ENCODE assay signal across 1 cellular context in the genomic region with DNA sequence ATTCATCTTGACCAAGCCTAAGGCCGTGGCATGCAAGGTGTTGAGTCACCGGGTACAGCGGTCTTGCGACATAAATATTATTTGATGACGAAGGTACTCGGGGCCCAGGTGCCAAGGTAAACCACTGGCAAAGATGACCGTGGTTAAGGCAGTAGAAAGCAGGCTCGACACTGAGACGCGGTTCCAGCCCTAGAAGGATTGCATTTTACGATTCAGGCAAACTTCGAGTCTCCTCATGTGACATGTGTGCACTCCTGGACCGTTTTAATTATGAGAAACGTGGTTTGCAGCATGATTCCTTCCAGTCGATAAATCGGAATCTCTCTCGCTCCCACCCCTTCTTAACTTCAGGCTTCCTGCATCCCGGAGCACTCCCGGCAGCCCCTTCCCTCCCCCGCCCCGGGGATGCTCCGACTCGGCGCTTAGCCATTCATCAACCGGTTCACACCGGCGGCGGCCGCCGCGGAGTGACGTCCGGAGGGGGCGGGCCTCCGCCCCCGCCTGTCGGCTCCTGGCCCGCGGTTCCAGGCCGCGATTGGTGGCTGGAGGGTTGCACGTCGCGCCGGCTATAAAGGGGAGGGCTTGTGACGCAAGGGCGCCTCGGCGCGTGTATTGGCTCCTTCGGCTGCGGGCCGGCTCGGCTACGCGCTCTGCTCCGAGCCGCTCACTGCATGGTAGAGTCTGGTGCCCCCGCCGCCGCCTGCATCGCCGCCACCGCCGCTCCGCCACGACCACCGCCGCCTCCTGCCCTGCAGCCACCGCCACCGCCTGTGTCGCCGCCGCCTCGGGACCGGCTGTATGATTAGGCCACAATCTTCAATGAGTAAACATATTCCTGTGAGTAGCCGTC.
TF ChIP-seq lines count a peak whose summit lies in the region.

Gene LOC128125822, plus strand, starts transcription at position 598 of the 850 bp plus-strand sequence.
Gene PTP4A1, plus strand, starts transcription at position 598 of the 850 bp plus-strand sequence. CDS start 4,401 bp downstream, outside the sequence.

TF ChIP-seq in HepG2, 621 proteins besides CTCF, POLR2A, EP300 and RAD21 (continued from another document and continues in another):
- TF ChIP-seq KLF9 (CRISPR knock-in tag; IDR thresholded peaks at IDR 0.05; ENCODE audit: low read depth): no peak
- peak; percentile 84; the same call in 1 of the 2 replicates for TF ChIP-seq MAX (IDR thresholded peaks at IDR 0.05)
- TF ChIP-seq ATF7 (IDR thresholded peaks at IDR 0.05): no peak
- peak; percentile 39; the same call in 1 of the 2 replicates for TF ChIP-seq ATF7 (CRISPR knock-in tag; IDR thresholded peaks at IDR 0.05)
- peak; percentile 77 for TF ChIP-seq ATF1 (CRISPR knock-in tag; IDR thresholded peaks at IDR 0.05)
- no peak for TF ChIP-seq KMT2B (CRISPR knock-in tag; IDR thresholded peaks at IDR 0.05)
- peak; percentile 87 for TF ChIP-seq BORCS8-MEF2B (CRISPR knock-in tag; IDR thresholded peaks at IDR 0.05)
- TF ChIP-seq ERF (CRISPR knock-in tag; IDR thresholded peaks at IDR 0.05): peak; percentile 76
- TF ChIP-seq ISX (CRISPR knock-in tag; conservative IDR thresholded peaks at IDR 0.05): no peak
- TF ChIP-seq KLF15 (CRISPR knock-in tag; IDR thresholded peaks at IDR 0.05; ENCODE audit: borderline replicate concordance): peak; percentile 77; the same call in 1 of the 2 replicates
- peak; percentile 73 for TF ChIP-seq POLR2AphosphoS5 (IDR thresholded peaks at IDR 0.05; ENCODE audit: low read depth, low read length)
- no peak; the same call in 1 of the 2 replicates for TF ChIP-seq SNAI1 (CRISPR knock-in tag; IDR thresholded peaks at IDR 0.05; ENCODE audit: borderline replicate concordance)
- peak; percentile 80 for TF ChIP-seq KDM2A (CRISPR knock-in tag; IDR thresholded peaks at IDR 0.05; ENCODE audit: borderline replicate concordance, low read depth)
- TF ChIP-seq JARID2 (CRISPR knock-in tag; IDR thresholded peaks at IDR 0.05; ENCODE audit: insufficient replicate concordance): no peak
- no peak for TF ChIP-seq ZNF264 (CRISPR knock-in tag; IDR thresholded peaks at IDR 0.05)
- peak; percentile 16; the same call in 1 of the 2 replicates for TF ChIP-seq TFAP4 (IDR thresholded peaks at IDR 0.05; ENCODE audit: borderline replicate concordance, low read depth)
- 0 out of 2 replicates have a peak, but pooled peaks have one; percentile 66 for TF ChIP-seq ZNF83 (CRISPR knock-in tag; IDR thresholded peaks at IDR 0.05; ENCODE audit: borderline replicate concordance)
- TF ChIP-seq PHF21A (CRISPR knock-in tag; IDR thresholded peaks at IDR 0.05): no peak; the same call in 1 of the 2 replicates
- TF ChIP-seq KLF13 (CRISPR knock-in tag; IDR thresholded peaks at IDR 0.05): no peak; the same call in 1 of the 2 replicates
- TF ChIP-seq MIER3 (CRISPR knock-in tag; IDR thresholded peaks at IDR 0.05; ENCODE audit: borderline replicate concordance): no peak; the same call in none of the 2 replicates
- no peak; the same call in none of the 2 replicates for TF ChIP-seq ZHX1 (CRISPR knock-in tag; IDR thresholded peaks at IDR 0.05; ENCODE audit: low read depth)
- peak; percentile 85 for TF ChIP-seq ZEB1 (IDR thresholded peaks at IDR 0.05; ENCODE audit: insufficient replicate concordance, low read depth)
- peak; percentile 13; the same call in 1 of the 2 replicates for TF ChIP-seq HMG20B (CRISPR knock-in tag; conservative IDR thresholded peaks at IDR 0.05)
- TF ChIP-seq KIAA2018 (CRISPR knock-in tag; IDR thresholded peaks at IDR 0.05; ENCODE audit: borderline replicate concordance): no peak
- 0 out of 2 replicates have a peak, but pooled peaks have one; percentile 20 for TF ChIP-seq ZBTB42 (CRISPR knock-in tag; IDR thresholded peaks at IDR 0.05)
- no peak for TF ChIP-seq ZSCAN30 (CRISPR knock-in tag; IDR thresholded peaks at IDR 0.05)
- TF ChIP-seq KAT8 (CRISPR knock-in tag; IDR thresholded peaks at IDR 0.05): no peak
- TF ChIP-seq ZBTB34 (CRISPR knock-in tag; IDR thresholded peaks at IDR 0.05): peak; percentile 80
- TF ChIP-seq ZNF329 (CRISPR knock-in tag; IDR thresholded peaks at IDR 0.05; ENCODE audit: low read depth): peak; percentile 77; the same call in 1 of the 2 replicates
- peak; percentile 89 for TF ChIP-seq MXD1 (CRISPR knock-in tag; IDR thresholded peaks at IDR 0.05)
- TF ChIP-seq ZNF768 (CRISPR knock-in tag; IDR thresholded peaks at IDR 0.05): peak; percentile 74
- TF ChIP-seq, protein P1, sequence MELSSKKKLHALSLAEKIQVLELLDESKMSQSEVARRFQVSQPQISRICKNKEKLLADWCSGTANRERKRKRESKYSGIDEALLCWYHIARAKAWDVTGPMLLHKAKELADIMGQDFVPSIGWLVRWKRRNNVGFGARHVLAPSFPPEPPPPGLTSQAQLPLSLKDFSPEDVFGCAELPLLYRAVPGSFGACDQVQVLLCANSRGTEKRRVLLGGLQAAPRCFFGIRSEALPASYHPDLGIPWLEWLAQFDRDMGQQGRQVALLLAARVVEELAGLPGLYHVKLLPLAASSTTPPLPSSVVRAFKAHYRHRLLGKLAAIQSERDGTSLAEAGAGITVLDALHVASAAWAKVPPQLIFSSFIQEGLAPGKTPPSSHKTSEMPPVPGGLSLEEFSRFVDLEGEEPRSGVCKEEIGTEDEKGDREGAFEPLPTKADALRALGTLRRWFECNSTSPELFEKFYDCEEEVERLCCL (CRISPR knock-in tag; IDR thresholded peaks at IDR 0.05; ENCODE audit: borderline replicate concordance): peak; percentile 43; the same call in 1 of the 2 replicates
- TF ChIP-seq, protein P2, sequence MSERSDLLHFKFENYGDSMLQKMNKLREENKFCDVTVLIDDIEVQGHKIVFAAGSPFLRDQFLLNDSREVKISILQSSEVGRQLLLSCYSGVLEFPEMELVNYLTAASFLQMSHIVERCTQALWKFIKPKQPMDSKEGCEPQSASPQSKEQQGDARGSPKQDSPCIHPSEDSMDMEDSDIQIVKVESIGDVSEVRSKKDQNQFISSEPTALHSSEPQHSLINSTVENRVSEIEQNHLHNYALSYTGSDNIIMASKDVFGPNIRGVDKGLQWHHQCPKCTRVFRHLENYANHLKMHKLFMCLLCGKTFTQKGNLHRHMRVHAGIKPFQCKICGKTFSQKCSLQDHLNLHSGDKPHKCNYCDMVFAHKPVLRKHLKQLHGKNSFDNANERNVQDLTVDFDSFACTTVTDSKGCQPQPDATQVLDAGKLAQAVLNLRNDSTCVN (CRISPR knock-in tag; IDR thresholded peaks at IDR 0.05; ENCODE audit: borderline replicate concordance): peak; percentile 36; the same call in 1 of the 2 replicates
- no peak; the same call in 1 of the 2 replicates for TF ChIP-seq SSRP1 (CRISPR knock-in tag; IDR thresholded peaks at IDR 0.05)
- TF ChIP-seq ZNF121 (CRISPR knock-in tag; IDR thresholded peaks at IDR 0.05): peak; percentile 31
- TF ChIP-seq REPIN1 (CRISPR knock-in tag; IDR thresholded peaks at IDR 0.05; ENCODE audit: borderline replicate concordance, low read depth): peak; percentile 51; the same call in 1 of the 2 replicates
